ENCODE assay signal across 12 cellular contexts in genomic region chr6:148530976-148531375, GRCh38.
DNase-seq lines count a peak whose midpoint lies in the region; TF ChIP-seq lines count a peak whose summit lies in the region.
"Had no signal": no experiment of that assay in that cellular context is flagged by ENCODE, and none has a peak within 500 bp of the region (broad histone marks: within the 10 kb centered on the region; RNA-seq: fewer than 3 reads in every experiment).

No MANE protein-coding gene starts in this region.

- H3K4me1 Mint-ChIP-seq in activated CD4-positive, alpha-beta T cell treated with anti-CD3 and anti-CD28 coated beads, Interleukin-2, amount 10 ng/mL, durations not matched to agents 7 days and 5 days: no peaks in the 10 kb centered on the region

- no peaks in the 10 kb centered on the region for H3K9me2 ChIP-seq in GM23248 (ENCODE audit: insufficient read depth)

- H3K4me2 ChIP-seq in GM23248 (ENCODE audit: unreplicated experiment) (peak overlapping the region; percentile 85), smooth muscle cell (peak overlapping the region; percentile 77)

- CTCF ChIA-PET in activated CD4-positive, alpha-beta T cell treated with anti-CD3 and anti-CD28 coated beads, Interleukin-2, amount 10 ng/mL, durations not matched to agents 7 days and 5 days (lab: Charles Lee): interaction anchor here (0.6 to 1.5 kb wide), 3 partner anchors 13 to 33 kb away, joined by 3 read pairs; no protein-coding TSS in a partner anchor

- H3K36me3 ChIP-seq in GM23248 (ENCODE audit: low read depth): peaks cover 77% of the 10 kb centered on the region
- H3K36me3 ChIP-seq in adipocyte (ENCODE audit: control insufficient read depth, insufficient read depth, low read length, severe bottlenecking): peaks cover 85% of the 10 kb centered on the region
- H3K36me3 ChIP-seq in smooth muscle cell (ENCODE audit: low read depth): no peaks in the 10 kb centered on the region
- H3K36me3 ChIP-seq in ovary: no peaks in the 10 kb centered on the region

- no peaks in the 10 kb centered on the region for H3K9me3 Mint-ChIP-seq in activated CD4-positive, alpha-beta T cell treated with anti-CD3 and anti-CD28 coated beads, Interleukin-2, amount 10 ng/mL, durations not matched to agents 7 days and 5 days

- H3K36me3 Mint-ChIP-seq in activated CD4-positive, alpha-beta T cell treated with anti-CD3 and anti-CD28 coated beads, Interleukin-2, amount 10 ng/mL, durations not matched to agents 7 days and 5 days (ENCODE audit: low read depth): no peaks in the 10 kb centered on the region

- H3K27me3 Mint-ChIP-seq in activated CD4-positive, alpha-beta T cell treated with anti-CD3 and anti-CD28 coated beads, Interleukin-2, amount 10 ng/mL, durations not matched to agents 7 days and 5 days: peaks cover 2% of the 10 kb centered on the region

- TF ChIP-seq CTCF in fibroblast of pulmonary artery (IDR thresholded peaks at IDR 0.05; ENCODE audit: low read length, missing control alignments) (no peak), smooth muscle cell (IDR thresholded peaks at IDR 0.05; ENCODE audit: borderline replicate concordance, insufficient read depth, poor library complexity, severe bottlenecking) (no peak), ovary (IDR thresholded peaks at IDR 0.05) (no peak)

- H4K20me1 ChIP-seq in GM23248 (ENCODE audit: insufficient read depth) (no peaks in the 10 kb centered on the region), smooth muscle cell (ENCODE audit: low read depth) (no peaks in the 10 kb centered on the region)

- peak overlapping the region; percentile 82 for H3K9ac ChIP-seq in GM23248
- H3K9ac ChIP-seq in adipocyte (ENCODE audit: low read length): peak overlapping the region; percentile 82
- H3K9ac ChIP-seq in smooth muscle cell (ENCODE audit: low read depth): peak overlapping the region; percentile 17

- in situ Hi-C loops in GM23248 (cut with MboI): no loop called here

- peak; percentile 24 for DNase-seq in GM23248
- DNase-seq in adipocyte (ENCODE audit: low read depth): peak; percentile 30
- DNase-seq in fibroblast of pulmonary artery (ENCODE audit: low read depth): peak; percentile 46
- DNase-seq in smooth muscle cell (lab: John Stamatoyannopoulos, UW; ENCODE audit: unreplicated experiment): no peak
- DNase-seq in NCI-H345 treated with DMSO at 0.1 percent for 48 hours (lab: John Stamatoyannopoulos, UW; ENCODE audit: unreplicated experiment): no peak
- DNase-seq in ovary: no peak
- DNase-seq in dedifferentiated amniotic fluid mesenchymal stem cell (ENCODE audit: extremely low spot score): no peak
- DNase-seq in activated CD4-positive, alpha-beta T cell treated with anti-CD3 and anti-CD28 coated beads, Interleukin-2, amount 10 ng/mL, durations not matched to agents 7 days and 5 days: no peak
- DNase-seq: activated CD4-positive, CD25-positive, alpha-beta regulatory T cell treated with anti-CD3 and anti-CD28 coated beads, Interleukin-2, amount 50 U/mL, for 72 hours; activated effector memory CD4-positive, alpha-beta T cell treated with Interleukin-2 at 50 U/mL for 16 hours; cortex of kidney; right lobe of liver had no signal

- H3K79me2 ChIP-seq in GM23248 (ENCODE audit: insufficient read depth) (peaks cover 49% of the 10 kb centered on the region), smooth muscle cell (ENCODE audit: low read depth) (no peaks in the 10 kb centered on the region)

- H3F3A ChIP-seq in GM23248 (ENCODE audit: insufficient read depth): peaks cover 91% of the 10 kb centered on the region
- H3F3A ChIP-seq in smooth muscle cell (ENCODE audit: low read depth): peaks cover 10% of the 10 kb centered on the region

- TF ChIP-seq POLR2A in ovary (IDR thresholded peaks at IDR 0.05): no peak

- no peak overlapping the region for H3K27ac Mint-ChIP-seq in activated CD4-positive, alpha-beta T cell treated with anti-CD3 and anti-CD28 coated beads, Interleukin-2, amount 10 ng/mL, durations not matched to agents 7 days and 5 days

- H3K4me3 Mint-ChIP-seq in activated CD4-positive, alpha-beta T cell treated with anti-CD3 and anti-CD28 coated beads, Interleukin-2, amount 10 ng/mL, durations not matched to agents 7 days and 5 days: no peak overlapping the region

- peak overlapping the region; percentile 52 for H3K4me3 ChIP-seq in GM23248
- H3K4me3 ChIP-seq in adipocyte (ENCODE audit: low read length): peak overlapping the region; percentile 75
- peak overlapping the region; percentile 37 for H3K4me3 ChIP-seq in fibroblast of pulmonary artery (replicated peaks; ENCODE audit: low read depth, low read length)
- H3K4me3 ChIP-seq in smooth muscle cell: peak overlapping the region; percentile 34
- no peak overlapping the region for H3K4me3 ChIP-seq in ovary
- H3K4me3 ChIP-seq: right lobe of liver had no signal

- no peak for TF ChIP-seq EP300 in ovary (IDR thresholded peaks at IDR 0.05)

- no peak overlapping the region for H2AFZ ChIP-seq in GM23248
- H2AFZ ChIP-seq in smooth muscle cell (ENCODE audit: low read depth): no peak overlapping the region

- intact Hi-C loops in ovary (cut with DNase I): no loop called here

- WGBS in GM23248 (ENCODE audit: low coverage in 1 of 2, low lambda C conversion rate in 2 of 2, missing lambda C conversion rate in 2 of 2), 2 experiments: 84 to 91% methylated on average over 4 of the region's 4 CpGs
- WGBS in smooth muscle cell (ENCODE audit: low lambda C conversion rate): 63% methylated on average over 4 of the region's 4 CpGs
- 70 to 74% (median 72%) methylated on average over 4 of the region's 4 CpGs for WGBS in ovary, 3 donors

- H3K9me3 ChIP-seq in GM23248 (ENCODE audit: low read depth) (no peaks in the 10 kb centered on the region), adipocyte (ENCODE audit: control insufficient read depth, low read length) (no peaks in the 10 kb centered on the region), smooth muscle cell (replicated peaks; ENCODE audit: low read depth) (no peaks in the 10 kb centered on the region), ovary (no peaks in the 10 kb centered on the region)
- H3K9me3 ChIP-seq: right lobe of liver had no signal

- H3K27ac ChIP-seq in GM23248: peak overlapping the region; percentile 100
- H3K27ac ChIP-seq in smooth muscle cell (ENCODE audit: low read depth): peak overlapping the region; percentile 72
- H3K27ac ChIP-seq in ovary: peak overlapping the region in 1 of 2 donors; percentile 37
- H3K27ac ChIP-seq: right lobe of liver had no signal

- peaks cover 65% of the 10 kb centered on the region for H3K4me1 ChIP-seq in GM23248 (ENCODE audit: insufficient read depth)
- peaks cover 36% of the 10 kb centered on the region for H3K4me1 ChIP-seq in adipocyte (ENCODE audit: control insufficient read depth, insufficient read depth, low read length)
- H3K4me1 ChIP-seq in smooth muscle cell (ENCODE audit: low read depth): peaks cover 10% of the 10 kb centered on the region
- peaks cover 1% of the 10 kb centered on the region for H3K4me1 ChIP-seq in ovary (ENCODE audit: insufficient read depth)

- H3K27me3 ChIP-seq in GM23248 (replicated peaks; ENCODE audit: insufficient read depth): no peaks in the 10 kb centered on the region
- H3K27me3 ChIP-seq in adipocyte (replicated peaks; ENCODE audit: control insufficient read depth, insufficient read depth, low read length): no peaks in the 10 kb centered on the region
- no peaks in the 10 kb centered on the region for H3K27me3 ChIP-seq in smooth muscle cell (ENCODE audit: low read depth)
- H3K27me3 ChIP-seq in ovary: no peaks in the 10 kb centered on the region
- H3K27me3 ChIP-seq: right lobe of liver had no signal

- POLR2A ChIA-PET in activated CD4-positive, alpha-beta T cell treated with anti-CD3 and anti-CD28 coated beads, Interleukin-2, amount 10 ng/mL, durations not matched to agents 7 days and 5 days (lab: Charles Lee): interaction anchor here (0.8 kb wide), 1 partner anchor 17 kb away, joined by 12 read pairs; no protein-coding TSS in a partner anchor

Comparison
In these comparisons a context has a peak if more than half of its experiments do, and no peak if none do; other contexts are left out.
1. DNase-seq: peak in GM23248 (single experiment), adipocyte (single experiment) and fibroblast of pulmonary artery (single experiment); none in smooth muscle cell (single experiment), NCI-H345 treated with DMSO at 0.1 percent for 48 hours (single experiment), ovary (0 of 5), dedifferentiated amniotic fluid mesenchymal stem cell (single experiment) and activated CD4-positive, alpha-beta T cell treated with anti-CD3 and anti-CD28 coated beads, Interleukin-2, amount 10 ng/mL, durations not matched to agents 7 days and 5 days (single experiment).
2. H3K9ac ChIP-seq: peak in every context shown above with its lines; median percentile 82 in GM23248; 82 in adipocyte; 17 in smooth muscle cell.